18 cellular contexts compared by ENCODE assay signal in the genomic region with DNA sequence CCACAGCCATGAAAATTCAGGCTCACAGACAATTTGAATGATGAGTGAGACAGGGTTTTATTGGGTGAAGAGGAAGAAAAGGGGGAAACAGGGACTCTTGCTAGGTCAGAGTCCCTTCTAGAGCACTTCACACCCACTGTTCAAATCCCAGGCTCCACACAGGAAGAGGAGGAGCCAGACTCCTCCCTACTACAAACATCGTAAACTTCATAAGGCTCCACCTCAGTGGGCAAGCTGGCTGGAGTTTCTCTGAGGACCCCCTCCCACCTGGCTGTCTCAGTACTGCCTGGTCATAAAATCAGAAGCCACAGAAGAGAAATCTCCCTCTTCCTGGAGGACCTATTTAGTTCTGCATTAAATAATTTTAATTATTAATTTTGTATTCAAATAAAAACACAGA.
"Had no signal": no experiment of that assay in that cellular context is flagged by ENCODE, and none has a peak within 500 bp of the region (broad histone marks: within the 10 kb centered on the region; RNA-seq: fewer than 3 reads in every experiment).

No MANE protein-coding gene starts in this region.

- H3K4me1 ChIP-seq: colonic mucosa had no signal

- H3K27ac Mint-ChIP-seq: immature natural killer cell; natural killer cell treated with Interleukin-12 subunit alpha and Interleukin-12 subunit beta and Interleukin-15 and Interleukin-18, amount 100 ng/mL, for 72 hours had no signal

- FAIRE-seq: kidney, pancreas, small intestine, urothelium cell line had no signal

- H3K36me3 Mint-ChIP-seq: immature natural killer cell; natural killer cell treated with Interleukin-12 subunit alpha and Interleukin-12 subunit beta and Interleukin-15 and Interleukin-18, amount 100 ng/mL, for 72 hours had no signal

- H3K4me3 Mint-ChIP-seq: immature natural killer cell; natural killer cell treated with Interleukin-12 subunit alpha and Interleukin-12 subunit beta and Interleukin-15 and Interleukin-18, amount 100 ng/mL, for 72 hours had no signal

- H3K9me3 ChIP-seq: colonic mucosa, esophagus squamous epithelium, gastroesophageal sphincter, pancreas had no signal

- ATAC-seq: gastroesophageal sphincter; natural killer cell treated with Interleukin-12 subunit alpha and Interleukin-12 subunit beta and Interleukin-15 and Interleukin-18, amount 100 ng/mL, for 72 hours had no signal

- DNase-seq: colonic mucosa; dermis blood vessel endothelial cell; esophagus squamous epithelium; glutamatergic neuron; immature natural killer cell; kidney; left cardiac atrium; mammary epithelial cell; occipital lobe; pancreas; right cardiac atrium; small intestine; stimulated activated CD4-positive, alpha-beta T cell treated with anti-CD3 and anti-CD28 coated beads, Interleukin-12 subunit alpha, Interleukin-12 subunit beta, amount 100 ng/mL, for 4 hours; stimulated activated naive CD4-positive, alpha-beta T cell treated with Interleukin-2 at 50 U/mL for 16 hours; trophoblast cell had no signal

- H3K27me3 ChIP-seq: colonic mucosa, esophagus squamous epithelium, gastroesophageal sphincter, pancreas had no signal

- H3K27ac ChIP-seq: colonic mucosa, esophagus squamous epithelium, gastroesophageal sphincter, pancreas had no signal

- H3K4me3 ChIP-seq: colonic mucosa, esophagus squamous epithelium, gastroesophageal sphincter, pancreas had no signal

- H3K36me3 ChIP-seq: colonic mucosa, esophagus squamous epithelium, gastroesophageal sphincter, pancreas had no signal
